23 cellular contexts compared by ENCODE assay signal in genomic region chr19:4775627-4776152, GRCh38.
"Had no signal": no experiment of that assay in that cellular context is flagged by ENCODE, and none has a peak within 500 bp of the region (broad histone marks: within the 10 kb centered on the region; RNA-seq: fewer than 3 reads in every experiment).

No MANE protein-coding gene starts in this region.

- H3K27ac Mint-ChIP-seq: T-helper 17 cell had no signal

- H3K27ac ChIP-seq: KMS-11, RWPE1, SJSA1, SK-N-MC had no signal

- ATAC-seq: HepG2, T-helper 17 cell had no signal

- H3K4me2 ChIP-seq: KMS-11 had no signal

- H3K9me3 ChIP-seq: SJSA1 had no signal

- H3K36me3 ChIP-seq: SJSA1 had no signal

- H3K4me3 Mint-ChIP-seq: T-helper 17 cell had no signal

- H3K4me3 ChIP-seq: SJSA1, SK-N-MC had no signal

- H3K9ac ChIP-seq: KMS-11 had no signal

- DNase-seq: IMR-90, Kasumi-1, MV-4-11, NCI-H1048, NCI-H1105, NCI-H1417, NCI-H1436 treated with DMSO at 0.1 percent for 48 hours, NCI-H1694, NCI-H187 treated with DMSO at 0.1 percent for 48 hours, NCI-H2029 treated with DMSO at 0.1 percent for 48 hours, NCI-H226, NCI-H446, NCI-H510A, NCI-H524 treated with DMSO at 0.1 percent for 48 hours, NCI-H774, SHP77, T-helper 1 cell, T-helper 17 cell had no signal
